Comparison of ENCODE assay signal across 9 cellular contexts in the genomic region with DNA sequence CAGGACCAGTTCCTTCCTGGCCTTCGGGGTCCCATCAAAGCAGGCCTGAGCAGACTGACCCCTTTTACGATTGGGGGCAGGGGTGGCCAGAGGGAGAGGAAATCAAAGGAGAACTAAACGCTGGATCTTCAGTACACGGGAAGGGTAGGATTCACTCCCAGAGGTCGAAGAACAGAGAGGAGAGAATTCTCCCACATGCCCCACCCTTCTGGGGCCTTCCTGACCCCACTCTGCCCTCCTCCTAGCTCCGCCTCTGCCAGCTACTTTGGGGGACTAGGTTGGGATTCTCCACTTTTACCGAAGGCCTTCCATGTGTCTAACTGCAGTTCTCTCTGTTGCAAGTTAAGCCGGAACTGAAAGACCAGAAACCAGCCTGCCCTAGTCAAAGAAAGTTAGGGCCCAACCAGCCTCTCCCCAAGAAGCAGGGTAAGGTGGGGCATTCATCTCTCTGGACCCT. TPM values are rescaled to one million over a fixed set of nuclear protein-coding genes. Genes with fewer than 3 reads are reported as not detected.
DNase-seq lines count a peak whose midpoint lies in the region; ATAC-seq, FAIRE-seq and TF ChIP-seq lines count a peak whose summit lies in the region.
"Had no signal": no experiment of that assay in that cellular context is flagged by ENCODE, and none has a peak within 500 bp of the region (broad histone marks: within the 10 kb centered on the region; RNA-seq: fewer than 3 reads in every experiment).

No MANE protein-coding gene starts in this region.

- peak overlapping the region; percentile 90 for H3K4me3 Mint-ChIP-seq in HFFc6

- peaks cover 82% of the 10 kb centered on the region for H3K4me1 Mint-ChIP-seq in HFFc6 (ENCODE audit: low read depth)

- H3K4me2 ChIP-seq in trophoblast cell (ENCODE audit: low read length), result peak overlapping the region; percentile 84

- H3K79me2 ChIP-seq in trophoblast cell (ENCODE audit: control insufficient read depth, insufficient read depth, low read length, poor library complexity), result peaks cover 40% of the 10 kb centered on the region

- POLR2A ChIA-PET in A673 (lab: Charles Lee; ENCODE audit: low non-redundant PET), result interaction anchor here (0.6 kb wide), 1 partner anchor 38 kb away, joined by 17 read pairs; no protein-coding TSS in a partner anchor

- peak overlapping the region; percentile 76 for H4K12ac ChIP-seq in trophoblast cell (ENCODE audit: low read depth, low read length)

- H4K8ac ChIP-seq in trophoblast cell (ENCODE audit: low read depth, low read length), result peak overlapping the region; percentile 94

- peak overlapping the region; percentile 71 for H2AFZ ChIP-seq in trophoblast cell (ENCODE audit: insufficient read depth, low read length, poor library complexity)

- H3K9me3 Mint-ChIP-seq in HFFc6, result no peaks in the 10 kb centered on the region

- H3K27me3 Mint-ChIP-seq in HFFc6 (ENCODE audit: insufficient read depth), result no peaks in the 10 kb centered on the region; the same call in none of the 2 replicates

- peak overlapping the region; percentile 60 for H2AK5ac ChIP-seq in trophoblast cell (ENCODE audit: low read length)

- H3K36me3 ChIP-seq in A673 (ENCODE audit: insufficient read depth, low read length, poor library complexity, severe bottlenecking), result no peaks in the 10 kb centered on the region
- peaks cover 11% of the 10 kb centered on the region for H3K36me3 ChIP-seq in WERI-Rb-1
- peaks cover 1 to 3% of the 10 kb centered on the region in 2 experiments for H3K36me3 ChIP-seq in trophoblast cell (ENCODE audit: control insufficient read depth in 1 of 2, insufficient read depth in 2 of 2, low read length in 2 of 2)

- H3K27ac ChIP-seq in A673 (ENCODE audit: low read depth, low read length, poor library complexity, severe bottlenecking), result peak overlapping the region; percentile 95
- peak overlapping the region; percentile 97 for H3K27ac ChIP-seq in WERI-Rb-1
- peak overlapping the region; percentile 94 for H3K27ac ChIP-seq in trophoblast cell (ENCODE audit: low read depth, low read length)

- H3K79me1 ChIP-seq in trophoblast cell (ENCODE audit: low read length), result peaks cover 31% of the 10 kb centered on the region

- BruUV-seq in A673 (replicated peaks; lab: Mats Ljungman, UMichigan), result TSS peak; percentile 50

- H3K18ac ChIP-seq in trophoblast cell (ENCODE audit: low read length), result peak overlapping the region; percentile 99

- intact Hi-C loops in A673 (cut with micrococcal nuclease; ENCODE audit: unreplicated experiment), result loop anchor here (5.0 kb wide), 1 partner anchor 37 kb away; a partner anchor contains a TSS

- CTCF ChIA-PET in A673 (lab: Charles Lee), result interaction anchor here (0.6 kb wide), 2 partner anchors 16 to 137 kb away, joined by 3 read pairs; no protein-coding TSS in a partner anchor

- peak overlapping the region; percentile 95 for H3K27ac Mint-ChIP-seq in HFFc6

- no peaks in the 10 kb centered on the region for H3K9me3 ChIP-seq in A673 (ENCODE audit: low read depth, low read length, poor library complexity, severe bottlenecking)
- no peaks in the 10 kb centered on the region for H3K9me3 ChIP-seq in WERI-Rb-1 (ENCODE audit: severe bottlenecking)
- no peaks in the 10 kb centered on the region for H3K9me3 ChIP-seq in trophoblast cell (ENCODE audit: insufficient read depth, low read depth, low read length)

- H3K27me3 ChIP-seq in A673 (replicated peaks; ENCODE audit: insufficient read depth, low read depth, low read length, poor library complexity), result no peaks in the 10 kb centered on the region
- H3K27me3 ChIP-seq in WERI-Rb-1 (ENCODE audit: insufficient read depth, low read depth, severe bottlenecking), result no peaks in the 10 kb centered on the region
- no peaks in the 10 kb centered on the region for H3K27me3 ChIP-seq in trophoblast cell (ENCODE audit: insufficient read depth, low read length)

- peak overlapping the region; percentile 81 for H2BK12ac ChIP-seq in trophoblast cell (ENCODE audit: low read length)

- H3K23ac ChIP-seq in trophoblast cell (ENCODE audit: low read length), result no peak overlapping the region

- H3K4ac ChIP-seq in trophoblast cell (ENCODE audit: low read depth, low read length), result peak overlapping the region; percentile 99

- ATAC-seq in GM19035 (IDR thresholded peaks at IDR 0.05; ENCODE audit: unreplicated experiment), result no peak

- H3K9ac ChIP-seq in trophoblast cell (ENCODE audit: low read length), result peak overlapping the region; percentile 66

- H3K4me3 ChIP-seq in A673 (ENCODE audit: low read depth, low read length, poor library complexity, severe bottlenecking) (peak overlapping the region; percentile 95), WERI-Rb-1 (ENCODE audit: low read depth, low read length) (peak overlapping the region; percentile 86), fibroblast of villous mesenchyme (ENCODE audit: low read depth, low read length) (peak overlapping the region; percentile 89), trophoblast cell (ENCODE audit: low read depth, low read length) (peak overlapping the region; percentile 87)

- peak overlapping the region; percentile 99 for H2BK120ac ChIP-seq in trophoblast cell (ENCODE audit: insufficient read depth, low read length, poor library complexity)

- H2BK5ac ChIP-seq in trophoblast cell (ENCODE audit: low read depth, low read length, poor library complexity), result peak overlapping the region; percentile 87

- H3K4me1 ChIP-seq in A673 (ENCODE audit: insufficient read depth, low read length, poor library complexity, severe bottlenecking) (peaks cover 81% of the 10 kb centered on the region), trophoblast cell (ENCODE audit: control insufficient read depth in 1 of 2, insufficient read depth in 2 of 2, low read length in 2 of 2) (peaks cover 32 to 46% of the 10 kb centered on the region in 2 experiments)

- FAIRE-seq in HTR-8/SVneo (lab: Jason Lieb, UNC), result no peak

- no peak for DNase-seq in A673 (ENCODE audit: low spot score)
- DNase-seq in HFFc6, result no peak
- DNase-seq in WERI-Rb-1, result no peak
- peak; percentile 65 for DNase-seq in fibroblast of villous mesenchyme (ENCODE audit: low read depth)
- DNase-seq in trophoblast cell, result peak in 1 of 2 donors; percentile 43
- DNase-seq in HTR-8/SVneo (ENCODE audit: insufficient read length, low spot score), result no peak
- DNase-seq in NCI-H524 treated with DMSO at 0.1 percent for 48 hours (lab: John Stamatoyannopoulos, UW), result no peak

- no CpG with 5 or more reads among the region's 8 CpGs for WGBS in trophoblast cell (ENCODE audit: extremely low coverage, insufficient coverage, insufficient read length)

- H3K36me3 Mint-ChIP-seq in HFFc6 (ENCODE audit: low read depth), result peaks cover 10% of the 10 kb centered on the region

- H4K91ac ChIP-seq in trophoblast cell (ENCODE audit: low read depth, low read length), result peak overlapping the region; percentile 99

- TF ChIP-seq CTCF in A673 (conservative IDR thresholded peaks at IDR 0.05; ENCODE audit: low read depth, low read length), result no peak
- TF ChIP-seq CTCF in HFFc6 (IDR thresholded peaks at IDR 0.05), result no peak
- no peak for TF ChIP-seq CTCF in WERI-Rb-1 (IDR thresholded peaks at IDR 0.05; ENCODE audit: low read depth, low read length)
- no peak for TF ChIP-seq CTCF in fibroblast of villous mesenchyme (IDR thresholded peaks at IDR 0.05; ENCODE audit: insufficient read depth, low read depth, low read length)

- H3K14ac ChIP-seq in trophoblast cell (ENCODE audit: low read length), result peak overlapping the region; percentile 100

RNA-seq across cellular contexts. Expression of a gene that starts 0.7 kb away (rescaled TPM):
- total RNA-seq in A673 (2021) (148 and 161 TPM in 2 replicates), fibroblast of villous mesenchyme (137 and 146 TPM in 2 replicates)
- total RNA-seq in HFFc6 (2021; fragmentation: NEBNext Ultra II Directional; extraction: Animal tissue kit (Norgen Biotek cat#: 25700)), result 10 to 100 TPM; 82.0 to 94.6 (median 83.9) TPM
- polyA plus RNA-seq in trophoblast cell (2013), result 42.1 and 46.5 TPM in 2 replicates

RNA-seq across cellular contexts. Expression of a gene that starts 37.6 kb away (rescaled TPM):
- total RNA-seq in A673 (2021) (not detected in 2 replicates), fibroblast of villous mesenchyme (not detected in 2 replicates)
- total RNA-seq in HFFc6 (2021; fragmentation: NEBNext Ultra II Directional; extraction: Animal tissue kit (Norgen Biotek cat#: 25700)), result not detected
- polyA plus RNA-seq in trophoblast cell (2013), result not detected in 2 replicates
- total RNA-seq: renal cortical epithelial cell had no signal

RNA-seq across cellular contexts. Expression of a gene that starts 41.8 kb away (rescaled TPM):
- total RNA-seq in A673 (2021) (220 and 233 TPM in 2 replicates), fibroblast of villous mesenchyme (381 and 386 TPM in 2 replicates)
- 100 to 1,000 TPM; 341 to 419 (median 374) TPM for total RNA-seq in HFFc6 (2021; fragmentation: NEBNext Ultra II Directional; extraction: Animal tissue kit (Norgen Biotek cat#: 25700))
- polyA plus RNA-seq in trophoblast cell (2013), result 723 and 747 TPM in 2 replicates

RNA-seq across cellular contexts. Expression of a gene that starts 44.8 kb away (rescaled TPM):
- total RNA-seq in A673 (2021) (92.7 and 93.3 TPM in 2 replicates), fibroblast of villous mesenchyme (23.8 and 42.7 TPM in 2 replicates)
- total RNA-seq in HFFc6 (2021; fragmentation: NEBNext Ultra II Directional; extraction: Animal tissue kit (Norgen Biotek cat#: 25700)), result 10 to 100 TPM; 22.6 to 26.1 (median 23.5) TPM
- 38.9 and 40.5 TPM in 2 replicates for polyA plus RNA-seq in trophoblast cell (2013)
